1 cellular context compared by ENCODE assay signal in the genomic region with DNA sequence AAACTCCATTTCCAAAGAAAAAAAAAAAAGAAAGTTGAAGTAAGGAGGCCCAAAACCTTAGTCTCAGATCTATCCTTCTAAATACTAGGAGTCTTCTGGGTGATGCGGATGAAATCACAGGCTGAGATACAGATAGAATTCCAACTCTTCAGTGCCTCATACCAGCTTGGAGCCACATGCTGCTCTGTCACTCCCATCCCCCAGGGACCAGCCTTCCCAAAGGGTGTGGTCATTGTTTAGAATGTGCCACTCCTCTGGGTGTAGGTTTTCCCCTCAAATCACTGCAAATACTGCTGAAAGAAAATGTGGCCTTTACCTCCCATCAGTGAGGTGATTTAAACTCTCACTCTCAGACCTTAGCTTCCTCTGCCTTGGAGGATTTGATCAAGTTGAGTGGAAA.
TF ChIP-seq lines count a peak whose summit lies in the region.

No MANE protein-coding gene starts in this region.

TF ChIP-seq in HEK293, 187 proteins besides CTCF, POLR2A, EP300 and RAD21 (continued from another document):
- TF ChIP-seq ZNF140 (tag by site-specific recombination; IDR thresholded peaks at IDR 0.05) (no peak), ZNF175 (tag by site-specific recombination; IDR thresholded peaks at IDR 0.05) (no peak), GFI1B (tag by site-specific recombination; IDR thresholded peaks at IDR 0.05) (0 out of 2 replicates have a peak, but pooled peaks have one; percentile 38), OVOL3 (tag by site-specific recombination; IDR thresholded peaks at IDR 0.05) (no peak), KLF1 (tag by site-specific recombination; IDR thresholded peaks at IDR 0.05) (peak; percentile 93), FEZF1 (tag by site-specific recombination; IDR thresholded peaks at IDR 0.05) (no peak)
- TF ChIP-seq, protein P1, sequence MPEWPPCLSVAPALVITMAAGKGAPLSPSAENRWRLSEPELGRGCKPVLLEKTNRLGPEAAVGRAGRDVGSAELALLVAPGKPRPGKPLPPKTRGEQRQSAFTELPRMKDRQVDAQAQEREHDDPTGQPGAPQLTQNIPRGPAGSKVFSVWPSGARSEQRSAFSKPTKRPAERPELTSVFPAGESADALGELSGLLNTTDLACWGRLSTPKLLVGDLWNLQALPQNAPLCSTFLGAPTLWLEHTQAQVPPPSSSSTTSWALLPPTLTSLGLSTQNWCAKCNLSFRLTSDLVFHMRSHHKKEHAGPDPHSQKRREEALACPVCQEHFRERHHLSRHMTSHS (tag by site-specific recombination; IDR thresholded peaks at IDR 0.05), result no peak
